Comparison of ENCODE assay signal across 10 cellular contexts in genomic region chr12:72570601-72571000, GRCh38.
A peak's percentile ranks its signal among the peaks of the same experiment; 100 is the strongest.
DNase-seq lines count a peak whose midpoint lies in the region; TF ChIP-seq lines count a peak whose summit lies in the region.
"Had no signal": no experiment of that assay in that cellular context is flagged by ENCODE, and none has a peak within 500 bp of the region (broad histone marks: within the 10 kb centered on the region; RNA-seq: fewer than 3 reads in every experiment).

No MANE protein-coding gene starts in this region.

- dilution Hi-C loops in mammary epithelial cell (cut with HindIII; ENCODE audit: low sequenced_read_pairs) = no loop called here

- whole genome bisulfite sequencing in mammary epithelial cell (ENCODE audit: low coverage, missing lambda C conversion rate) = 59% methylated on average over 7 of the region's 7 CpGs
- 37% methylated on average over 7 of the region's 7 CpGs for WGBS in smooth muscle cell (ENCODE audit: low lambda C conversion rate)

- no peak overlapping the region for H2AFZ ChIP-seq in mammary epithelial cell (ENCODE audit: low read depth, low read length)
- no peak overlapping the region for H2AFZ ChIP-seq in smooth muscle cell (ENCODE audit: low read depth)
- H2AFZ ChIP-seq in osteoblast (ENCODE audit: low read length) = no peak overlapping the region

- no peaks in the 10 kb centered on the region for H3K9me3 Mint-ChIP-seq in activated CD4-positive, alpha-beta T cell treated with anti-CD3 and anti-CD28 coated beads, Interleukin-2, amount 10 ng/mL, durations not matched to agents 24 days and 14 days

- TF ChIP-seq CTCF in LNCaP clone FGC (IDR thresholded peaks at IDR 0.05; ENCODE audit: control insufficient read depth, extremely low read depth, insufficient read depth) (peak; percentile 42), mammary epithelial cell (conservative IDR thresholded peaks at IDR 0.05 in 1 of 2, IDR thresholded peaks at IDR 0.05 in 1 of 2; ENCODE audit: extremely low read depth in 1 of 2, insufficient read depth in 1 of 2, low read depth in 1 of 2, low read length in 2 of 2) (peak; percentile 40 to 55), smooth muscle cell (IDR thresholded peaks at IDR 0.05; ENCODE audit: borderline replicate concordance, insufficient read depth, poor library complexity, severe bottlenecking) (peak; percentile 34), osteoblast (IDR thresholded peaks at IDR 0.05; ENCODE audit: extremely low read depth, low read depth, low read length) (no peak)

- H3K27ac Mint-ChIP-seq in activated CD4-positive, alpha-beta T cell treated with anti-CD3 and anti-CD28 coated beads, Interleukin-2, amount 10 ng/mL, durations not matched to agents 24 days and 14 days = no peak overlapping the region

- no peaks in the 10 kb centered on the region for H3F3A ChIP-seq in smooth muscle cell (ENCODE audit: low read depth)

- intact Hi-C loops in mammary epithelial cell (cut with micrococcal nuclease) = no loop called here
- intact Hi-C loops in activated CD4-positive, alpha-beta T cell treated with anti-CD3 and anti-CD28 coated beads, Interleukin-2, amount 10 ng/mL, durations not matched to agents 24 days and 14 days (cut with micrococcal nuclease) = no loop called here

- H3K4me1 Mint-ChIP-seq in activated CD4-positive, alpha-beta T cell treated with anti-CD3 and anti-CD28 coated beads, Interleukin-2, amount 10 ng/mL, durations not matched to agents 24 days and 14 days = no peaks in the 10 kb centered on the region

- no peaks in the 10 kb centered on the region for H3K36me3 ChIP-seq in mammary epithelial cell (ENCODE audit: insufficient read depth, low read length)
- no peaks in the 10 kb centered on the region for H3K36me3 ChIP-seq in smooth muscle cell (ENCODE audit: low read depth)
- H3K36me3 ChIP-seq in osteoblast (ENCODE audit: insufficient read depth, low read length) = no peaks in the 10 kb centered on the region
- H3K36me3 ChIP-seq: thyroid gland had no signal

- H3K9me3 ChIP-seq in mammary epithelial cell (replicated peaks; ENCODE audit: insufficient read depth, low read length) (no peaks in the 10 kb centered on the region), smooth muscle cell (replicated peaks; ENCODE audit: low read depth) (no peaks in the 10 kb centered on the region), osteoblast (ENCODE audit: low read depth, low read length) (no peaks in the 10 kb centered on the region)
- H3K9me3 ChIP-seq: mucosa of descending colon, thyroid gland had no signal

- H3K79me2 ChIP-seq in mammary epithelial cell (ENCODE audit: insufficient read depth, low read length) (no peaks in the 10 kb centered on the region), smooth muscle cell (ENCODE audit: low read depth) (no peaks in the 10 kb centered on the region), osteoblast (ENCODE audit: insufficient read depth, low read length) (no peaks in the 10 kb centered on the region)

- H3K27me3 ChIP-seq in mammary epithelial cell (ENCODE audit: insufficient read depth, low read length) (no peaks in the 10 kb centered on the region), smooth muscle cell (ENCODE audit: low read depth) (no peaks in the 10 kb centered on the region), osteoblast (ENCODE audit: insufficient read depth, low read length) (no peaks in the 10 kb centered on the region)
- H3K27me3 ChIP-seq: thyroid gland had no signal

- CTCF ChIA-PET in mammary epithelial cell (lab: Charles Lee; ENCODE audit: low non-redundant PET) = no interaction called here

- BruUV-seq in mammary epithelial cell (replicated peaks; lab: Mats Ljungman, UMichigan) = no TSS peak

- H3K4me3 Mint-ChIP-seq in activated CD4-positive, alpha-beta T cell treated with anti-CD3 and anti-CD28 coated beads, Interleukin-2, amount 10 ng/mL, durations not matched to agents 24 days and 14 days = no peak overlapping the region

- no peak overlapping the region for H3K4me3 ChIP-seq in LNCaP clone FGC (ENCODE audit: low read depth, low read length)
- no peak overlapping the region for H3K4me3 ChIP-seq in mammary epithelial cell (replicated peaks in 1 of 3; ENCODE audit: insufficient read depth in 1 of 3, low read depth in 2 of 3, low read length in 3 of 3)
- H3K4me3 ChIP-seq in smooth muscle cell = no peak overlapping the region
- no peak overlapping the region for H3K4me3 ChIP-seq in osteoblast (ENCODE audit: insufficient read depth, low read length)
- H3K4me3 ChIP-seq: mucosa of descending colon, thyroid gland had no signal

- H3K4me1 ChIP-seq in mammary epithelial cell (ENCODE audit: insufficient read depth, low read length) (no peaks in the 10 kb centered on the region), smooth muscle cell (ENCODE audit: low read depth) (no peaks in the 10 kb centered on the region), osteoblast (ENCODE audit: insufficient read depth, low read length) (no peaks in the 10 kb centered on the region)
- H3K4me1 ChIP-seq: thyroid gland had no signal

- H3K9ac ChIP-seq in mammary epithelial cell (ENCODE audit: insufficient read depth, low read length) (no peak overlapping the region), smooth muscle cell (ENCODE audit: low read depth) (no peak overlapping the region)

- in situ Hi-C loops in mammary epithelial cell (cut with MboI; ENCODE audit: low sequenced_read_pairs in 2 of 2) = no loop called here

- H3K27ac ChIP-seq in mammary epithelial cell (ENCODE audit: insufficient read depth, low read depth, low read length) = no peak overlapping the region
- H3K27ac ChIP-seq in smooth muscle cell (ENCODE audit: low read depth) = no peak overlapping the region
- H3K27ac ChIP-seq in osteoblast (ENCODE audit: low read depth, low read length) = no peak overlapping the region
- H3K27ac ChIP-seq: thyroid gland had no signal

- H3K36me3 Mint-ChIP-seq in activated CD4-positive, alpha-beta T cell treated with anti-CD3 and anti-CD28 coated beads, Interleukin-2, amount 10 ng/mL, durations not matched to agents 24 days and 14 days (ENCODE audit: low read depth) = no peaks in the 10 kb centered on the region

- DNase-seq in NCI-H82 (lab: John Stamatoyannopoulos, UW) (peak; percentile 49), NCI-H82 treated with DMSO at 0.1 percent for 48 hours (lab: John Stamatoyannopoulos, UW; ENCODE audit: unreplicated experiment) (no peak), LNCaP clone FGC (ENCODE audit: low read depth) (no peak), mammary epithelial cell (no peak), smooth muscle cell (lab: John Stamatoyannopoulos, UW; ENCODE audit: unreplicated experiment) (no peak), osteoblast (ENCODE audit: insufficient read length, low spot score, missing footprints) (no peak), amniotic stem cell (lab: John Stamatoyannopoulos, UW) (no peak)
- DNase-seq in activated CD4-positive, alpha-beta T cell treated with anti-CD3 and anti-CD28 coated beads, Interleukin-2, amount 10 ng/mL, durations not matched to agents 24 days and 14 days = no peak
- DNase-seq: thyroid gland had no signal

- H3K27me3 Mint-ChIP-seq in activated CD4-positive, alpha-beta T cell treated with anti-CD3 and anti-CD28 coated beads, Interleukin-2, amount 10 ng/mL, durations not matched to agents 24 days and 14 days = no peaks in the 10 kb centered on the region

- H4K20me1 ChIP-seq in mammary epithelial cell (ENCODE audit: insufficient read depth, low read length) = no peaks in the 10 kb centered on the region
- no peaks in the 10 kb centered on the region for H4K20me1 ChIP-seq in smooth muscle cell (ENCODE audit: low read depth)
- H4K20me1 ChIP-seq in osteoblast (ENCODE audit: insufficient read depth, low read length) = no peaks in the 10 kb centered on the region

- H3K4me2 ChIP-seq in mammary epithelial cell (ENCODE audit: insufficient read depth, low read depth, low read length) (no peak overlapping the region), smooth muscle cell (no peak overlapping the region), osteoblast (ENCODE audit: insufficient read depth, low read length) (no peak overlapping the region)
